Comparison of ENCODE assay signal across 1 cellular context in the genomic region with DNA sequence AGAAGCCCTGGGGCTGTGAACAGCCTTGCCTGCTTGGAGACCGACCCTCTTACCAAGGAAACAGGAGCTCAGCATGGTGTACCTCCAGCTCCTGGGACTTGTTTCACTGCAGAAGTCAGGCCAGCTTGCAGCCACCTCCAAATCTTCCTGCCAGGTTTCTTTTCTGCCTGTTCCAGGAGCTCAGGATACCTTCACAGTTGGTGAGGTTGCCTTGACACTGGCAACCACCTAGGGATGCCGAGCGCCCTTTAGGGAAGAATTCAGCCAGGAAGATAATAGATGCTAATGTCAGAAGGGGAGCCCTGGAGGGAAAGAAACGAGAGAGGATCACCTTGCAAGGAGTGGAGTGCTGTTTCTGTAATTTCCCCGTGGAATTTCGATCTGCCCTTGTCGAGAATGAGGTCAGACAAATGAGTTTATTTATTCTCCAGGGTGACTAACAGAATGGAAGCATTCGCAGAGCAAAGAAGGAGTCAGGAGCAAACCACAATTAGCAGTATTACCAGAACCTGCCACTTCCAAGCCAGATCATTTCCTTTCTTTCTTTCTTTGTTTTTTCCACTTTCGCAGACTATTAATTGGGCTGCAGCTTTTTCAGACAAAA.
TF ChIP-seq lines count a peak whose summit lies in the region.

No MANE protein-coding gene starts in this region.

TF ChIP-seq in neural cell, 6 proteins besides CTCF, POLR2A, EP300 and RAD21 (continued from another document):
- TF ChIP-seq, protein P1, sequence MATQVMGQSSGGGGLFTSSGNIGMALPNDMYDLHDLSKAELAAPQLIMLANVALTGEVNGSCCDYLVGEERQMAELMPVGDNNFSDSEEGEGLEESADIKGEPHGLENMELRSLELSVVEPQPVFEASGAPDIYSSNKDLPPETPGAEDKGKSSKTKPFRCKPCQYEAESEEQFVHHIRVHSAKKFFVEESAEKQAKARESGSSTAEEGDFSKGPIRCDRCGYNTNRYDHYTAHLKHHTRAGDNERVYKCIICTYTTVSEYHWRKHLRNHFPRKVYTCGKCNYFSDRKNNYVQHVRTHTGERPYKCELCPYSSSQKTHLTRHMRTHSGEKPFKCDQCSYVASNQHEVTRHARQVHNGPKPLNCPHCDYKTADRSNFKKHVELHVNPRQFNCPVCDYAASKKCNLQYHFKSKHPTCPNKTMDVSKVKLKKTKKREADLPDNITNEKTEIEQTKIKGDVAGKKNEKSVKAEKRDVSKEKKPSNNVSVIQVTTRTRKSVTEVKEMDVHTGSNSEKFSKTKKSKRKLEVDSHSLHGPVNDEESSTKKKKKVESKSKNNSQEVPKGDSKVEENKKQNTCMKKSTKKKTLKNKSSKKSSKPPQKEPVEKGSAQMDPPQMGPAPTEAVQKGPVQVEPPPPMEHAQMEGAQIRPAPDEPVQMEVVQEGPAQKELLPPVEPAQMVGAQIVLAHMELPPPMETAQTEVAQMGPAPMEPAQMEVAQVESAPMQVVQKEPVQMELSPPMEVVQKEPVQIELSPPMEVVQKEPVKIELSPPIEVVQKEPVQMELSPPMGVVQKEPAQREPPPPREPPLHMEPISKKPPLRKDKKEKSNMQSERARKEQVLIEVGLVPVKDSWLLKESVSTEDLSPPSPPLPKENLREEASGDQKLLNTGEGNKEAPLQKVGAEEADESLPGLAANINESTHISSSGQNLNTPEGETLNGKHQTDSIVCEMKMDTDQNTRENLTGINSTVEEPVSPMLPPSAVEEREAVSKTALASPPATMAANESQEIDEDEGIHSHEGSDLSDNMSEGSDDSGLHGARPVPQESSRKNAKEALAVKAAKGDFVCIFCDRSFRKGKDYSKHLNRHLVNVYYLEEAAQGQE (IDR thresholded peaks at IDR 0.05; ENCODE audit: borderline replicate concordance): no peak
- TF ChIP-seq EZH2 (IDR thresholded peaks at IDR 0.05; ENCODE audit: borderline replicate concordance, insufficient read depth, low read length, poor library complexity, severe bottlenecking) (no peak), MXI1 (conservative IDR thresholded peaks at IDR 0.05; ENCODE audit: poor library complexity, severe bottlenecking) (no peak), POLR2AphosphoS5 (IDR thresholded peaks at IDR 0.05) (no peak), TAF1 (IDR thresholded peaks at IDR 0.05; ENCODE audit: low read depth) (no peak)
TF ChIP-seq in neural cell: peak in this region for 0.
